In the genomic region with DNA sequence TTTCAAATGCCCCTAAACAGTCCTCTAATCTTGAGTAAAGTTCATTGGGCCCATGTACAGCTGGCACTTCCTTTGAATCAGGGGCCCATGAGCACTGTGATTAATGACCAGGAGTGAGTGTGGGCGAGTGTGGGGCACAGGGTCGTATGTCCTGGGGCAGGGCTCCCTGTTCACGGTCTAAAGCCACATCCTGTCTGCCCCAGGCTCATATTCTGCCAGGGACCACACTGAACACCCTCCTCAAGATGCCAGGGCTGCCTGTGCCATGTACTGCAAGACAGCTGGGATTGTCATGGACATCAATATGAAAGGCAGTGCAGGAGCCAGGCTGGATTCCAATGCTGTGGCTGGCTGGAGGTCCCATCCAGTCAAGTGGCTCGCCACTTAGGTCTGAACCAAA, we compare ENCODE assay signal across 15 cellular contexts.
DNase-seq lines count a peak whose midpoint lies in the region; ATAC-seq lines count a peak whose summit lies in the region.
"Had no signal": no experiment of that assay in that cellular context is flagged by ENCODE, and none has a peak within 500 bp of the region (broad histone marks: within the 10 kb centered on the region; RNA-seq: fewer than 3 reads in every experiment).

No MANE protein-coding gene starts in this region.

- peaks cover 8% of the 10 kb centered on the region for H3K27me3 Mint-ChIP-seq in activated naive CD8-positive, alpha-beta T cell treated with anti-CD3 and anti-CD28 coated beads for 36 hours

- H3K4me3 Mint-ChIP-seq in activated naive CD8-positive, alpha-beta T cell treated with anti-CD3 and anti-CD28 coated beads for 36 hours, result no peak overlapping the region
- H3K4me3 Mint-ChIP-seq: CD8-positive, alpha-beta memory T cell; GM23338 had no signal

- peak; percentile 64 for DNase-seq in EL
- DNase-seq in M059J (ENCODE audit: low read depth), result peak; percentile 71
- peak; percentile 7 for DNase-seq in glomerular visceral epithelial cell (ENCODE audit: extremely low spot score)
- DNase-seq in renal cortical epithelial cell (ENCODE audit: low read depth), result peak; percentile 49
- DNase-seq in activated naive CD8-positive, alpha-beta T cell treated with anti-CD3 and anti-CD28 coated beads for 36 hours, result no peak
- no peak for DNase-seq in mucosa of gallbladder (ENCODE audit: low spot score)
- no peak for DNase-seq in GM03348 (ENCODE audit: low spot score)
- DNase-seq: 8988T; AML-193; Caco-2; CD8-positive, alpha-beta memory T cell; DMS53; H7 had no signal

- no peak for ATAC-seq in HG03039 (IDR thresholded peaks at IDR 0.05; ENCODE audit: unreplicated experiment)
- ATAC-seq: GM23338 had no signal

- no peaks in the 10 kb centered on the region for H3K9me3 Mint-ChIP-seq in activated naive CD8-positive, alpha-beta T cell treated with anti-CD3 and anti-CD28 coated beads for 36 hours
- H3K9me3 Mint-ChIP-seq: CD8-positive, alpha-beta memory T cell had no signal

- no peaks in the 10 kb centered on the region for H3K36me3 Mint-ChIP-seq in activated naive CD8-positive, alpha-beta T cell treated with anti-CD3 and anti-CD28 coated beads for 36 hours
- H3K36me3 Mint-ChIP-seq: CD8-positive, alpha-beta memory T cell had no signal

- H3K4me1 Mint-ChIP-seq in activated naive CD8-positive, alpha-beta T cell treated with anti-CD3 and anti-CD28 coated beads for 36 hours, result no peaks in the 10 kb centered on the region
- H3K4me1 Mint-ChIP-seq: CD8-positive, alpha-beta memory T cell had no signal

- H3K27ac Mint-ChIP-seq in activated naive CD8-positive, alpha-beta T cell treated with anti-CD3 and anti-CD28 coated beads for 36 hours, result no peak overlapping the region
- H3K27ac Mint-ChIP-seq: CD8-positive, alpha-beta memory T cell; GM23338 had no signal

Comparison
In these comparisons a context has a peak if more than half of its experiments do, and no peak if none do; other contexts are left out.
1. DNase-seq: peak in EL (single experiment), M059J (single experiment), glomerular visceral epithelial cell (single experiment) and renal cortical epithelial cell (single experiment); none in activated naive CD8-positive, alpha-beta T cell treated with anti-CD3 and anti-CD28 coated beads for 36 hours (single experiment), mucosa of gallbladder (single experiment) and GM03348 (single experiment).